6 cellular contexts compared by ENCODE assay signal in the genomic region with DNA sequence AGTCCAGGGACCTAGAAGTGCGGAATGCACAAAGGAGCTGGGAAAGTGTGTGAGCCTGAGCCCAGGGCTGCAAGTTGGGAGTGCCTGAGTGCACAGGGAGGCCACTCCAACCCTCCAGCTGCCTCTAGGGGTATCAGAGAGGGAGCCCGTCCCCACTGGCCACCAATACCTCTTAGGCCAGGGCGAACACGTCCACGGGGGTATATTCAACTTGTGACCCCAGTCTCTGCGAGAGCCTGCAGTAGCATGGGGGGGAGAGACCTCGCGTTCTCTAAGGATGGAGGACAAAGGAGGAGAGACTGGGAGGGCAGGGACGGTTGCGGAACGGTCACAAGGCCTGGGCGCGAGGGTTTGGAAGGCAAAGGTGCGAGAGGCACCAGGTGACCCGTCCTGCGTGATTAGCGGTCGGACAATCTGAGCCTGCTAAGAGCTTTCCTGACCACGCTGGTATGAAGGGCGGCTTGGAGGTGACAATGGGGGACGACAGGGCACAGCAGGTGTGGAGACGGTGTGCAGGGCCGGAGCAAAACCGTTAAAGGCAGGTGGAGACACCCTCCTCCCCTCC. TPM values are rescaled to one million over a fixed set of nuclear protein-coding genes. Genes with fewer than 3 reads are reported as not detected.
A peak's percentile ranks its signal among the peaks of the same experiment; 100 is the strongest.
DNase-seq lines count a peak whose midpoint lies in the region; FAIRE-seq and TF ChIP-seq lines count a peak whose summit lies in the region.

No MANE protein-coding gene starts in this region.

- intact Hi-C loops in activated CD4-positive, alpha-beta T cell treated with anti-CD3 and anti-CD28 coated beads, Interleukin-2, amount 10 ng/mL, durations not matched to agents 24 days and 14 days (cut with micrococcal nuclease), result no loop called here
- intact Hi-C loops in endothelial cell of umbilical vein (cut with micrococcal nuclease), result no loop called here

- H3K9me1 ChIP-seq in endothelial cell of umbilical vein (replicated peaks; ENCODE audit: control insufficient read depth, extremely low read depth, insufficient read depth, low read length), result no peaks in the 10 kb centered on the region

- H3K4me3 Mint-ChIP-seq in activated CD4-positive, alpha-beta T cell treated with anti-CD3 and anti-CD28 coated beads, Interleukin-2, amount 10 ng/mL, durations not matched to agents 24 days and 14 days, result peak overlapping the region; percentile 98

- peak overlapping the region; percentile 41 for H3K9ac ChIP-seq in endothelial cell of umbilical vein (replicated peaks; ENCODE audit: extremely low read depth, insufficient read depth, low read length)

- no peaks in the 10 kb centered on the region for H3K27me3 Mint-ChIP-seq in activated CD4-positive, alpha-beta T cell treated with anti-CD3 and anti-CD28 coated beads, Interleukin-2, amount 10 ng/mL, durations not matched to agents 24 days and 14 days

- CTCF ChIA-PET in endothelial cell of umbilical vein (lab: Charles Lee), result interaction anchor here (0.5 kb wide), 1 partner anchor 11 kb away, joined by 4 read pairs; no protein-coding TSS in a partner anchor

- no peak for FAIRE-seq in endothelial cell of umbilical vein (lab: Jason Lieb, UNC)

- BruUV-seq in endothelial cell of umbilical vein (replicated peaks; lab: Mats Ljungman, UMichigan), result TSS peak; percentile 46

- H3K4me1 Mint-ChIP-seq in activated CD4-positive, alpha-beta T cell treated with anti-CD3 and anti-CD28 coated beads, Interleukin-2, amount 10 ng/mL, durations not matched to agents 24 days and 14 days, result peaks cover 31% of the 10 kb centered on the region

- H3K36me3 ChIP-seq in endothelial cell of umbilical vein (ENCODE audit: control insufficient read depth in 2 of 2, extremely low read depth in 1 of 2, insufficient read depth in 2 of 2, low read length in 2 of 2), result no peaks in the 10 kb centered on the region

- POLR2A ChIA-PET in endothelial cell of umbilical vein (lab: Charles Lee), result interaction anchor here (0.7 kb wide), 1 partner anchor 207 kb away, joined by 4 read pairs; a partner anchor contains a TSS

- no peaks in the 10 kb centered on the region for H3K9me3 Mint-ChIP-seq in activated CD4-positive, alpha-beta T cell treated with anti-CD3 and anti-CD28 coated beads, Interleukin-2, amount 10 ng/mL, durations not matched to agents 24 days and 14 days

- no peak for DNase-seq in activated CD4-positive, alpha-beta T cell treated with anti-CD3 and anti-CD28 coated beads, Interleukin-2, amount 10 ng/mL, durations not matched to agents 24 days and 14 days
- no peak for DNase-seq in activated CD4-positive, alpha-beta T cell treated with anti-CD3 and anti-CD28 coated beads, Interleukin-2, amount 50 U/mL, for 1 hour
- DNase-seq in endothelial cell of umbilical vein (ENCODE audit: low read depth, low spot score) (no peak), skeletal muscle cell (ENCODE audit: low read depth) (no peak), SKM-1 (lab: John Stamatoyannopoulos, UW; ENCODE audit: unreplicated experiment) (no peak), OCI-M1 (lab: John Stamatoyannopoulos, UW) (no peak)

- H3K79me2 ChIP-seq in endothelial cell of umbilical vein (ENCODE audit: control insufficient read depth, insufficient read depth, low read length), result peaks cover 11% of the 10 kb centered on the region

- H3K27me3 ChIP-seq in endothelial cell of umbilical vein (ENCODE audit: control insufficient read depth in 2 of 2, insufficient read depth in 2 of 2, low read length in 2 of 2), result no peaks in the 10 kb centered on the region

- peak overlapping the region; percentile 93 for H3K27ac Mint-ChIP-seq in activated CD4-positive, alpha-beta T cell treated with anti-CD3 and anti-CD28 coated beads, Interleukin-2, amount 10 ng/mL, durations not matched to agents 24 days and 14 days

- no peak for TF ChIP-seq CTCF in endothelial cell of umbilical vein (IDR thresholded peaks at IDR 0.05; ENCODE audit: extremely low read depth in 1 of 2, insufficient read depth in 1 of 2, low read depth in 1 of 2, low read length in 2 of 2)

- H3K4me2 ChIP-seq in endothelial cell of umbilical vein (ENCODE audit: insufficient read depth, low read length), result peak overlapping the region; percentile 49

- peaks cover 31% of the 10 kb centered on the region for H3K36me3 Mint-ChIP-seq in activated CD4-positive, alpha-beta T cell treated with anti-CD3 and anti-CD28 coated beads, Interleukin-2, amount 10 ng/mL, durations not matched to agents 24 days and 14 days (ENCODE audit: low read depth)

- TF ChIP-seq POLR2A in endothelial cell of umbilical vein (IDR thresholded peaks at IDR 0.05; ENCODE audit: low read depth, low read length), result no peak

- no peaks in the 10 kb centered on the region for H3K9me3 ChIP-seq in endothelial cell of umbilical vein (replicated peaks; ENCODE audit: control insufficient read depth, insufficient read depth, low read length)

- peak overlapping the region; percentile 64 for H2AFZ ChIP-seq in endothelial cell of umbilical vein (ENCODE audit: low read depth, low read length)

- H3K4me1 ChIP-seq in endothelial cell of umbilical vein (ENCODE audit: control insufficient read depth, extremely low read depth, insufficient read depth, low read length), result peaks cover 19% of the 10 kb centered on the region

- no peaks in the 10 kb centered on the region for H4K20me1 ChIP-seq in endothelial cell of umbilical vein (replicated peaks; ENCODE audit: control insufficient read depth, extremely low read depth, insufficient read depth, low read length)

- peak overlapping the region; percentile 69 for H3K27ac ChIP-seq in endothelial cell of umbilical vein (ENCODE audit: insufficient read depth, low read depth, low read length)

- dilution Hi-C loops in endothelial cell of umbilical vein (cut with MboI; ENCODE audit: extremely low pct_ligation_motif_present, low sequenced_read_pairs), result no loop called here

- H3K4me3 ChIP-seq in endothelial cell of umbilical vein (replicated peaks in 1 of 3; ENCODE audit: insufficient read depth in 1 of 3, low read depth in 1 of 3, low read length in 3 of 3) (peak overlapping the region; percentile 3 to 48 (median 43)), skeletal muscle cell (ENCODE audit: low read depth, low read length) (peak overlapping the region; percentile 69)

RNA-seq across cellular contexts. Expression of a gene that starts 0.7 kb away (rescaled TPM):
- total RNA-seq in activated CD4-positive, alpha-beta T cell treated with anti-CD3 and anti-CD28 coated beads, Interleukin-2, amount 10 ng/mL, durations not matched to agents 24 days and 14 days, result 110 and 113 TPM in 2 replicates
- 84.9 and 86.7 TPM in 2 replicates for total RNA-seq in endothelial cell of umbilical vein
- polyA plus RNA-seq in endothelial cell of umbilical vein, result 190 and 255 TPM in 2 replicates
- 119 and 129 TPM in 2 replicates for polyA plus RNA-seq in endothelial cell of umbilical vein (2011; cell fraction: cytosol; rRNA removed)
- polyA plus RNA-seq in endothelial cell of umbilical vein (2011; cell fraction: nucleus; rRNA removed), result 45.1 and 52.5 TPM in 2 replicates
- polyA plus RNA-seq in endothelial cell of umbilical vein (2012), result 52.9 and 57.1 TPM in 2 replicates
- polyA minus RNA-seq in endothelial cell of umbilical vein, result 23.9 and 30.9 TPM in 2 replicates
- 48.5 TPM for polyA minus RNA-seq in endothelial cell of umbilical vein (2011; cell fraction: cytosol; rRNA and poly(A)+ RNA removed)
- polyA minus RNA-seq in endothelial cell of umbilical vein (2011; cell fraction: nucleus; rRNA and poly(A)+ RNA removed), result 7.3 and 9.9 TPM in 2 replicates

RNA-seq across cellular contexts. Expression of a gene that starts 13.7 kb away (rescaled TPM):
- 52.9 and 54.3 TPM in 2 replicates for total RNA-seq in activated CD4-positive, alpha-beta T cell treated with anti-CD3 and anti-CD28 coated beads, Interleukin-2, amount 10 ng/mL, durations not matched to agents 24 days and 14 days
- total RNA-seq in endothelial cell of umbilical vein, result 60.2 and 62.0 TPM in 2 replicates
- polyA plus RNA-seq in endothelial cell of umbilical vein, result 169 and 196 TPM in 2 replicates
- 60.1 and 63.3 TPM in 2 replicates for polyA plus RNA-seq in endothelial cell of umbilical vein (2011; cell fraction: cytosol; rRNA removed)
- 27.0 and 32.6 TPM in 2 replicates for polyA plus RNA-seq in endothelial cell of umbilical vein (2011; cell fraction: nucleus; rRNA removed)
- 74.3 and 105 TPM in 2 replicates for polyA plus RNA-seq in endothelial cell of umbilical vein (2012)
- polyA minus RNA-seq in endothelial cell of umbilical vein, result 54.9 and 60.2 TPM in 2 replicates
- polyA minus RNA-seq in endothelial cell of umbilical vein (2011; cell fraction: cytosol; rRNA and poly(A)+ RNA removed), result 60.9 TPM
- polyA minus RNA-seq in endothelial cell of umbilical vein (2011; cell fraction: nucleus; rRNA and poly(A)+ RNA removed), result 17.9 and 21.0 TPM in 2 replicates

RNA-seq across cellular contexts. Expression of a gene that starts 13.8 kb away (rescaled TPM):
- total RNA-seq in activated CD4-positive, alpha-beta T cell treated with anti-CD3 and anti-CD28 coated beads, Interleukin-2, amount 10 ng/mL, durations not matched to agents 24 days and 14 days, result 2,054 and 2,121 TPM in 2 replicates
- total RNA-seq in endothelial cell of umbilical vein, result 1,555 and 1,664 TPM in 2 replicates
- polyA plus RNA-seq in endothelial cell of umbilical vein, result 865 and 990 TPM in 2 replicates
- polyA plus RNA-seq in endothelial cell of umbilical vein (2011; cell fraction: cytosol; rRNA removed), result 799 and 842 TPM in 2 replicates
- 200 and 336 TPM in 2 replicates for polyA plus RNA-seq in endothelial cell of umbilical vein (2011; cell fraction: nucleus; rRNA removed)
- 2,106 and 2,592 TPM in 2 replicates for polyA plus RNA-seq in endothelial cell of umbilical vein (2012)
- polyA minus RNA-seq in endothelial cell of umbilical vein, result 420 and 491 TPM in 2 replicates
- polyA minus RNA-seq in endothelial cell of umbilical vein (2011; cell fraction: cytosol; rRNA and poly(A)+ RNA removed), result 322 TPM
- polyA minus RNA-seq in endothelial cell of umbilical vein (2011; cell fraction: nucleus; rRNA and poly(A)+ RNA removed), result 48.7 and 96.3 TPM in 2 replicates

RNA-seq across cellular contexts. Expression of a gene that starts 35.6 kb away (rescaled TPM):
- total RNA-seq in activated CD4-positive, alpha-beta T cell treated with anti-CD3 and anti-CD28 coated beads, Interleukin-2, amount 10 ng/mL, durations not matched to agents 24 days and 14 days, result 0.85 and 1.5 TPM in 2 replicates
- 26.3 and 30.0 TPM in 2 replicates for total RNA-seq in endothelial cell of umbilical vein
- polyA plus RNA-seq in endothelial cell of umbilical vein, result 22.1 and 25.0 TPM in 2 replicates
- polyA plus RNA-seq in endothelial cell of umbilical vein (2011; cell fraction: cytosol; rRNA removed), result 10.9 and 14.4 TPM in 2 replicates
- polyA plus RNA-seq in endothelial cell of umbilical vein (2011; cell fraction: nucleus; rRNA removed), result 47.3 and 47.4 TPM in 2 replicates
- 6.1 and 11.4 TPM in 2 replicates for polyA plus RNA-seq in endothelial cell of umbilical vein (2012)
- 8.3 and 8.7 TPM in 2 replicates for polyA minus RNA-seq in endothelial cell of umbilical vein
- polyA minus RNA-seq in endothelial cell of umbilical vein (2011; cell fraction: cytosol; rRNA and poly(A)+ RNA removed), result not detected
- 6.3 and 14.1 TPM in 2 replicates for polyA minus RNA-seq in endothelial cell of umbilical vein (2011; cell fraction: nucleus; rRNA and poly(A)+ RNA removed)

RNA-seq across cellular contexts. Expression of a gene that starts 56.5 kb away (rescaled TPM):
- total RNA-seq in activated CD4-positive, alpha-beta T cell treated with anti-CD3 and anti-CD28 coated beads, Interleukin-2, amount 10 ng/mL, durations not matched to agents 24 days and 14 days, result 4.0 and 4.1 TPM in 2 replicates
- 3.9 and 4.6 TPM in 2 replicates for total RNA-seq in endothelial cell of umbilical vein
- polyA plus RNA-seq in endothelial cell of umbilical vein, result 14.1 and 18.5 TPM in 2 replicates
- polyA plus RNA-seq in endothelial cell of umbilical vein (2011; cell fraction: cytosol; rRNA removed), result 11.1 and 13.6 TPM in 2 replicates
- 21.6 and 23.6 TPM in 2 replicates for polyA plus RNA-seq in endothelial cell of umbilical vein (2011; cell fraction: nucleus; rRNA removed)
- 18.8 and 26.4 TPM in 2 replicates for polyA plus RNA-seq in endothelial cell of umbilical vein (2012)
- polyA minus RNA-seq in endothelial cell of umbilical vein, result 2.5 and 5.9 TPM in 2 replicates
- 0.72 TPM for polyA minus RNA-seq in endothelial cell of umbilical vein (2011; cell fraction: cytosol; rRNA and poly(A)+ RNA removed)
- polyA minus RNA-seq in endothelial cell of umbilical vein (2011; cell fraction: nucleus; rRNA and poly(A)+ RNA removed), result 4.3 and 11.4 TPM in 2 replicates
